ENCODE assay signal across 10 cellular contexts in the genomic region with DNA sequence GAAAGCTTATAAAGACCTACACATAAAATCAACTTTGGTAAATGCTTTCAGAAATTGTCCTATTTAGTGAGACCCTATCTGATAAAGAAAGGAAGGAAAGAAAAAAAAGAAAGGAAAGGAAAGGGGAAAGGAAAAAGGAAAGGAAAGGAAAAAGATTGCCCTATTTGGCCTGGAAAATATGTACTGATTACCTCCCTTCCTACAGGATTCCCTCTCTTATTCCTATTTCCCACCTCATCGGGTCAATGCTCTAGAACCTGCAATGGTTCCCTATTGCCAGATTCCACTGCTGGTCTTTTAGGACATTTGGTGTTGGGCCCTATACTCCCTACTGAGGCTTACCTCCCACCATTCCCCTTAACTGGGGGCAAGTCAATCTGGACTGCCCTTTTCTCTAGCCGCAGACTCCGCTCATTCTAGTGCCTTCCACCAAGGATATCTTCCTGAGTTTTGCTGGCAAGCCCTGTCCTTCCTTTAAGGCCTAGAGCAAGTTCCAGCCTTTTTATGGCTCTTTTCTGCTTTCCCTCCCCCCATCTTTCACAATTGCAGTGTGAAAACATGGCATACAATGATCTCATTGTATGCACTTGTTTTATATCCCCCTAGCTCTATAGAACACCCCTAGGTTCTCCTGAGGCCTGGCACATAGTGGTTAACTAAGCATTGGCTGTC. TPM values are rescaled to one million over a fixed set of nuclear protein-coding genes. Genes with fewer than 3 reads are reported as not detected.
DNase-seq lines count a peak whose midpoint lies in the region; ATAC-seq and TF ChIP-seq lines count a peak whose summit lies in the region.
"Had no signal": no experiment of that assay in that cellular context is flagged by ENCODE, and none has a peak within 500 bp of the region (broad histone marks: within the 10 kb centered on the region; RNA-seq: fewer than 3 reads in every experiment).

No MANE protein-coding gene starts in this region.

- intact Hi-C loops in activated CD4-positive, alpha-beta T cell treated with anti-CD3 and anti-CD28 coated beads, Interleukin-2, amount 10 ng/mL, durations not matched to agents 24 days and 14 days (cut with micrococcal nuclease) = no loop called here
- intact Hi-C loops in activated CD8-positive, alpha-beta T cell treated with anti-CD3 and anti-CD28 coated beads for 36 hours (cut with micrococcal nuclease) = no loop called here

- H3K4me3 ChIP-seq in subcutaneous abdominal adipose tissue (ENCODE audit: low read depth in 1 of 5, low read length in 5 of 5) = no peak overlapping the region

- H3K27me3 Mint-ChIP-seq in activated CD4-positive, alpha-beta T cell treated with anti-CD3 and anti-CD28 coated beads, Interleukin-2, amount 10 ng/mL, durations not matched to agents 24 days and 14 days = no peaks in the 10 kb centered on the region
- H3K27me3 Mint-ChIP-seq in activated CD8-positive, alpha-beta T cell treated with anti-CD3 and anti-CD28 coated beads for 36 hours = no peaks in the 10 kb centered on the region

- H3K27ac ChIP-seq in foreskin keratinocyte (peak overlapping the region; percentile 7), subcutaneous abdominal adipose tissue (ENCODE audit: low read depth, low read length) (peak overlapping the region; percentile 98)

- no peak overlapping the region for H3K4me3 Mint-ChIP-seq in activated CD4-positive, alpha-beta T cell treated with anti-CD3 and anti-CD28 coated beads, Interleukin-2, amount 10 ng/mL, durations not matched to agents 24 days and 14 days
- H3K4me3 Mint-ChIP-seq in activated CD8-positive, alpha-beta T cell treated with anti-CD3 and anti-CD28 coated beads for 36 hours = no peak overlapping the region

- H3K9me3 Mint-ChIP-seq in activated CD4-positive, alpha-beta T cell treated with anti-CD3 and anti-CD28 coated beads, Interleukin-2, amount 10 ng/mL, durations not matched to agents 24 days and 14 days = no peaks in the 10 kb centered on the region
- H3K9me3 Mint-ChIP-seq in activated CD8-positive, alpha-beta T cell treated with anti-CD3 and anti-CD28 coated beads for 36 hours = no peaks in the 10 kb centered on the region

- H3K9me3 ChIP-seq in subcutaneous abdominal adipose tissue (ENCODE audit: control insufficient read depth in 5 of 5, low read length in 5 of 5) = no peaks in the 10 kb centered on the region

- CTCF ChIA-PET in activated CD8-positive, alpha-beta T cell treated with anti-CD3 and anti-CD28 coated beads for 36 hours (lab: Charles Lee) = interaction anchor here (0.7 to 11.4 kb wide), 9 partner anchors 9 to 229 kb away, joined by 3 to 164 read pairs (median 7); no protein-coding TSS in a partner anchor

- peak overlapping the region in 2 of 5 donors; percentile 9 to 14 for H3K9ac ChIP-seq in subcutaneous abdominal adipose tissue (ENCODE audit: low read length in 5 of 5)

- DNase-seq in activated CD4-positive, alpha-beta T cell treated with anti-CD3 and anti-CD28 coated beads, Interleukin-2, amount 10 ng/mL, durations not matched to agents 24 days and 14 days = no peak
- no peak for DNase-seq in activated CD4-positive, alpha-beta T cell treated with anti-CD3 and anti-CD28 coated beads for 48 hours
- no peak for DNase-seq in activated CD8-positive, alpha-beta T cell treated with anti-CD3 and anti-CD28 coated beads for 36 hours
- DNase-seq in foreskin keratinocyte (no peak), NCI-H187 (lab: John Stamatoyannopoulos, UW) (no peak), NCI-H2107 treated with DMSO at 0.1 percent for 48 hours (lab: John Stamatoyannopoulos, UW; ENCODE audit: unreplicated experiment) (no peak)
- DNase-seq: NCI-H2171 treated with DMSO at 0.1 percent for 48 hours, retina had no signal

- H3K4me1 ChIP-seq in foreskin keratinocyte = no peaks in the 10 kb centered on the region
- peaks cover 6 to 44% (median 38%) of the 10 kb centered on the region in 5 donors for H3K4me1 ChIP-seq in subcutaneous abdominal adipose tissue (ENCODE audit: control insufficient read depth in 5 of 5, insufficient read depth in 5 of 5, low read length in 5 of 5)

- H3K27me3 ChIP-seq in foreskin keratinocyte (no peaks in the 10 kb centered on the region), subcutaneous abdominal adipose tissue (ENCODE audit: control insufficient read depth in 5 of 5, insufficient read depth in 4 of 5, low read length in 5 of 5) (no peaks in the 10 kb centered on the region)

- H3K36me3 ChIP-seq in subcutaneous abdominal adipose tissue (ENCODE audit: control insufficient read depth in 5 of 5, insufficient read depth in 5 of 5, low read length in 5 of 5) = peaks cover 0 to 20% (median 19%) of the 10 kb centered on the region in 5 donors

- no peak for TF ChIP-seq CTCF in activated CD8-positive, alpha-beta T cell treated with anti-CD3 and anti-CD28 coated beads for 36 hours (IDR thresholded peaks at IDR 0.05)
- TF ChIP-seq CTCF in foreskin keratinocyte (conservative IDR thresholded peaks at IDR 0.05) = no peak

- H3K27ac Mint-ChIP-seq in activated CD4-positive, alpha-beta T cell treated with anti-CD3 and anti-CD28 coated beads, Interleukin-2, amount 10 ng/mL, durations not matched to agents 24 days and 14 days = peak overlapping the region; percentile 59
- H3K27ac Mint-ChIP-seq in activated CD8-positive, alpha-beta T cell treated with anti-CD3 and anti-CD28 coated beads for 36 hours = peak overlapping the region; percentile 2

- H3K4me1 Mint-ChIP-seq in activated CD4-positive, alpha-beta T cell treated with anti-CD3 and anti-CD28 coated beads, Interleukin-2, amount 10 ng/mL, durations not matched to agents 24 days and 14 days = peaks cover 33% of the 10 kb centered on the region
- H3K4me1 Mint-ChIP-seq in activated CD8-positive, alpha-beta T cell treated with anti-CD3 and anti-CD28 coated beads for 36 hours (ENCODE audit: low read depth) = peaks cover 25% of the 10 kb centered on the region

- POLR2A ChIA-PET in activated CD8-positive, alpha-beta T cell treated with anti-CD3 and anti-CD28 coated beads for 36 hours (lab: Charles Lee) = interaction anchor here (0.6 to 13.5 kb wide), 9 partner anchors 12 to 73 kb away, joined by 3 to 290 read pairs (median 14); no protein-coding TSS in a partner anchor

- ATAC-seq in activated CD8-positive, alpha-beta T cell treated with anti-CD3 and anti-CD28 coated beads for 36 hours = no peak
- ATAC-seq in foreskin keratinocyte (no peak), HG03025 (IDR thresholded peaks at IDR 0.05; ENCODE audit: low FRiP score, unreplicated experiment) (no peak)

- peaks cover 31% of the 10 kb centered on the region for H3K36me3 Mint-ChIP-seq in activated CD4-positive, alpha-beta T cell treated with anti-CD3 and anti-CD28 coated beads, Interleukin-2, amount 10 ng/mL, durations not matched to agents 24 days and 14 days (ENCODE audit: low read depth)
- H3K36me3 Mint-ChIP-seq in activated CD8-positive, alpha-beta T cell treated with anti-CD3 and anti-CD28 coated beads for 36 hours (ENCODE audit: low read depth) = peaks cover 37% of the 10 kb centered on the region

RNA-seq across cellular contexts. Expression of a gene that starts 4.4 kb away (rescaled TPM):
- 260 and 271 TPM in 2 replicates for total RNA-seq in activated CD4-positive, alpha-beta T cell treated with anti-CD3 and anti-CD28 coated beads, Interleukin-2, amount 10 ng/mL, durations not matched to agents 24 days and 14 days
- 1,000 to 10,000 TPM; 1,071 to 1,096 TPM for total RNA-seq in activated CD8-positive, alpha-beta T cell treated with anti-CD3 and anti-CD28 coated beads for 36 hours
- 276 and 302 TPM in 2 replicates for total RNA-seq in foreskin keratinocyte
- 260 and 285 TPM in 2 replicates for polyA plus RNA-seq in foreskin keratinocyte
